In genomic region chr12:95547522-95548055, GRCh38 we compare ENCODE assay signal across 1 cellular context.
TF ChIP-seq lines count a peak whose summit lies in the region.

No MANE protein-coding gene starts in this region.

TF ChIP-seq in GM12878, 131 proteins besides CTCF, POLR2A, EP300 and RAD21 (continued from another document):
- TF ChIP-seq PRDM15 (CRISPR knock-in tag; IDR thresholded peaks at IDR 0.05) (no peak), NBN (IDR thresholded peaks at IDR 0.05) (no peak), RCOR1 (conservative IDR thresholded peaks at IDR 0.05; ENCODE audit: low read depth, low read length) (no peak), SMC3 (IDR thresholded peaks at IDR 0.05; ENCODE audit: borderline replicate concordance, low read length) (no peak), MLLT1 (IDR thresholded peaks at IDR 0.05) (no peak), ZNF622 (IDR thresholded peaks at IDR 0.05) (no peak), TCF7 (IDR thresholded peaks at IDR 0.05; ENCODE audit: borderline replicate concordance) (no peak), RELB (IDR thresholded peaks at IDR 0.05; ENCODE audit: low read depth) (no peak), CREB1 (IDR thresholded peaks at IDR 0.05; ENCODE audit: low read depth) (no peak)
- TF ChIP-seq, protein P1, sequence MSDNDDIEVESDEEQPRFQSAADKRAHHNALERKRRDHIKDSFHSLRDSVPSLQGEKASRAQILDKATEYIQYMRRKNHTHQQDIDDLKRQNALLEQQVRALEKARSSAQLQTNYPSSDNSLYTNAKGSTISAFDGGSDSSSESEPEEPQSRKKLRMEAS (IDR thresholded peaks at IDR 0.05; ENCODE audit: low read depth, low read length): no peak
TF ChIP-seq in GM12878: peak in this region for 0.
